In genomic region chr2:164860694-164861042, GRCh38 we compare ENCODE assay signal across 8 cellular contexts. TPM values are rescaled to one million over a fixed set of nuclear protein-coding genes. Genes with fewer than 3 reads are reported as not detected.
"Had no signal": no experiment of that assay in that cellular context is flagged by ENCODE, and none has a peak within 500 bp of the region (broad histone marks: within the 10 kb centered on the region; RNA-seq: fewer than 3 reads in every experiment).

No MANE protein-coding gene starts in this region.

- H3K4me3 ChIP-seq: GM12878 had no signal

- ATAC-seq: GM12878 had no signal

- FAIRE-seq: GM12878, GM12891, GM12892, GM18507, GM19239 had no signal

- DNase-seq: GDM1, GF-D8 had no signal

RNA-seq across cellular contexts. Expression of gene COBLL1, which starts 19.0 kb away (rescaled TPM):
- total RNA-seq: G401 had no signal
- polyA plus RNA-seq: GM12878 had no signal
